21 cellular contexts compared by ENCODE assay signal in genomic region chr9:108021311-108021710, GRCh38.
"Had no signal": no experiment of that assay in that cellular context is flagged by ENCODE, and none has a peak within 500 bp of the region (broad histone marks: within the 10 kb centered on the region; RNA-seq: fewer than 3 reads in every experiment).

No MANE protein-coding gene starts in this region.

- H3K27ac Mint-ChIP-seq: naive thymus-derived CD4-positive, alpha-beta T cell; nephron had no signal

- H3K4me3 Mint-ChIP-seq: naive thymus-derived CD4-positive, alpha-beta T cell; nephron; neural progenitor cell had no signal

- ATAC-seq: foreskin keratinocyte; gastroesophageal sphincter; heart left ventricle; left cardiac atrium; left lung; naive thymus-derived CD4-positive, alpha-beta T cell; sciatic nerve had no signal

- DNase-seq: dermis blood vessel endothelial cell; effector memory CD4-positive, alpha-beta T cell; heart left ventricle; left cardiac atrium; left lung; mesenchymal stem cell; midbrain; naive thymus-derived CD4-positive, alpha-beta T cell; stimulated activated CD4-positive, alpha-beta T cell treated with anti-CD3 and anti-CD28 coated beads, Interleukin-12 subunit alpha, Interleukin-12 subunit beta, amount 100 ng/mL, for 4 hours; stimulated activated CD4-positive, alpha-beta T cell treated with anti-CD3 and anti-CD28 coated beads, Interleukin-1b, Interleukin-23, amount 100 ng/mL, for 48 hours; stimulated activated CD4-positive, alpha-beta T cell treated with anti-CD3 and anti-CD28 coated beads, Interleukin-4, amount 100 ng/mL, for 1 hour; stimulated activated CD8-positive, alpha-beta memory T cell treated with anti-CD3 and anti-CD28 coated beads, Interleukin-4, amount 100 ng/mL, for 48 hours; stimulated activated naive CD4-positive, alpha-beta T cell treated with Interleukin-2 at 50 U/mL for 16 hours; stomach; thyroid gland; trophoblast cell had no signal

- H3K36me3 Mint-ChIP-seq: neural progenitor cell had no signal
